8 cellular contexts compared by ENCODE assay signal in the genomic region with DNA sequence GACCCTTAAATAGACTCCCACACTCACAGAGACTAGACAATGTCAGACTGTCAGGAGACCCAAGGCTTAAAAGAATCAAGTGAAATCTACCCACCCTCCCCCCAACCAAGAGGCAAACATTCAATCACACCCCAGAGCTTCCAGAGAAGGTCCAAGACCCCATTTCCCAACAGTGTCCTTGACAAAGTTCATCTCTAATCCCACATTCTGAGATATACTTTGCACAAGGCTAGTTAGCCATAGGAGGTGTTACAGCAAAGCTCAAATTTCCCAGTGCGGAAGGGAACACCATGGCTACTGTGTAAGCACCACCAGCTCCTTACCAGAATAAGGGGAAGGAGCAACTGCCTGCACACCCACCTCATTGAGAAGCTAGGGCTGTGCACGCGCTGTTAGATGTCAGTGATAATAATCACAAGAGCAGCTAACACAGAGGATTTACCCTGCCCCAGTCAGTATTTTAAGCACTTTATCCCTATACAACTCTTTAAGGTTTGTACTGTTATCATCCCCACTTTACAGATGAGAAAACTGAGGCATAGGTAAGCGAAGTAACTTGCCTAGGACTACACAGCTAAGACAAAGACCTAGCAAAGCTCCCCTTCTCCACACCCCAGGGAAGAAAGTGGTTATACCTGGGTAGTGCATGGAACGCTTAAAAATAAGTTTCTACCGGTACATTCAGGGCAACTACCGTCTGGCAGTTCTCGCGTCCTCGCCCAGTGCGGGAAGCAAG. TPM values are rescaled to one million over a fixed set of nuclear protein-coding genes. Genes with fewer than 3 reads are reported as not detected.
DNase-seq lines count a peak whose midpoint lies in the region; ATAC-seq and TF ChIP-seq lines count a peak whose summit lies in the region.

No MANE protein-coding gene starts in this region.

- H3K27ac ChIP-seq in spleen = no peak overlapping the region

- H3K36me3 ChIP-seq in HAP-1 (replicated peaks) = no peaks in the 10 kb centered on the region
- H3K36me3 ChIP-seq in iPS-15b (ENCODE audit: control insufficient read depth, insufficient read depth, low read length) = no peaks in the 10 kb centered on the region
- H3K36me3 ChIP-seq in spleen = no peaks in the 10 kb centered on the region

- no peak for DNase-seq in HAP-1 (ENCODE audit: low spot score in 2 of 2)
- DNase-seq in activated CD8-positive, alpha-beta T cell treated with anti-CD3 and anti-CD28 coated beads, Interleukin-2, amount 10 ng/mL, durations not matched to agents 7 days and 5 days = no peak
- DNase-seq in spleen = no peak
- DNase-seq in NCI-H2081 (lab: John Stamatoyannopoulos, UW) = no peak
- no peak for DNase-seq in occipital lobe (lab: John Stamatoyannopoulos, UW)
- DNase-seq in GDM1 (lab: John Stamatoyannopoulos, UW) = no peak

- no peak for TF ChIP-seq POLR2A in spleen (IDR thresholded peaks at IDR 0.05)

- POLR2A ChIA-PET in activated CD8-positive, alpha-beta T cell treated with anti-CD3 and anti-CD28 coated beads, Interleukin-2, amount 10 ng/mL, durations not matched to agents 7 days and 5 days (lab: Charles Lee) = no interaction called here

- H3K4me3 Mint-ChIP-seq in activated CD8-positive, alpha-beta T cell treated with anti-CD3 and anti-CD28 coated beads, Interleukin-2, amount 10 ng/mL, durations not matched to agents 7 days and 5 days = peak overlapping the region; percentile 36

- no peak overlapping the region for H3K27ac Mint-ChIP-seq in activated CD8-positive, alpha-beta T cell treated with anti-CD3 and anti-CD28 coated beads, Interleukin-2, amount 10 ng/mL, durations not matched to agents 7 days and 5 days

- H3K9me3 Mint-ChIP-seq in activated CD8-positive, alpha-beta T cell treated with anti-CD3 and anti-CD28 coated beads, Interleukin-2, amount 10 ng/mL, durations not matched to agents 7 days and 5 days (ENCODE audit: insufficient read depth) = no peaks in the 10 kb centered on the region

- peaks cover 4% of the 10 kb centered on the region for H3K4me1 Mint-ChIP-seq in activated CD8-positive, alpha-beta T cell treated with anti-CD3 and anti-CD28 coated beads, Interleukin-2, amount 10 ng/mL, durations not matched to agents 7 days and 5 days (ENCODE audit: low read depth)

- CTCF ChIA-PET in activated CD8-positive, alpha-beta T cell treated with anti-CD3 and anti-CD28 coated beads, Interleukin-2, amount 10 ng/mL, durations not matched to agents 7 days and 5 days (lab: Charles Lee) = interaction anchor here (0.8 to 1.4 kb wide), 2 partner anchors 82 to 89 kb away, joined by 3 to 8 read pairs; no protein-coding TSS in a partner anchor

- peaks cover 59% of the 10 kb centered on the region for H3K27me3 Mint-ChIP-seq in activated CD8-positive, alpha-beta T cell treated with anti-CD3 and anti-CD28 coated beads, Interleukin-2, amount 10 ng/mL, durations not matched to agents 7 days and 5 days (ENCODE audit: low read depth)

- intact Hi-C loops in spleen (cut with DNase I; ENCODE audit: low total_unique reads) = no loop called here

- 31 to 42% (median 37%) methylated on average over 11 of the region's 11 CpGs for WGBS in spleen, 5 donors

- in situ Hi-C loops in HAP-1 (cut with MboI; ENCODE audit: low sequenced_read_pairs) = no loop called here

- H3K9me3 ChIP-seq in HAP-1 = no peaks in the 10 kb centered on the region
- no peaks in the 10 kb centered on the region for H3K9me3 ChIP-seq in iPS-15b (ENCODE audit: control insufficient read depth, insufficient read depth, low read length)
- no peaks in the 10 kb centered on the region for H3K9me3 ChIP-seq in spleen

- H3K36me3 Mint-ChIP-seq in activated CD8-positive, alpha-beta T cell treated with anti-CD3 and anti-CD28 coated beads, Interleukin-2, amount 10 ng/mL, durations not matched to agents 7 days and 5 days (ENCODE audit: low read depth) = no peaks in the 10 kb centered on the region

- H3K27me3 ChIP-seq in HAP-1 (ENCODE audit: low read depth) (no peaks in the 10 kb centered on the region), iPS-15b (ENCODE audit: control insufficient read depth, insufficient read depth, low read length) (peaks cover 21% of the 10 kb centered on the region), spleen (replicated peaks in 1 of 7) (peaks cover 0 to 73% (median 35%) of the 10 kb centered on the region in 7 donors)

- H3K4me1 ChIP-seq in HAP-1 (peaks cover 11% of the 10 kb centered on the region), iPS-15b (ENCODE audit: control insufficient read depth, insufficient read depth, low read length) (peaks cover 5% of the 10 kb centered on the region), spleen (peaks cover 3 to 22% (median 18%) of the 10 kb centered on the region in 6 donors)

- ATAC-seq in activated CD8-positive, alpha-beta T cell treated with anti-CD3 and anti-CD28 coated beads, Interleukin-2, amount 10 ng/mL, durations not matched to agents 7 days and 5 days = no peak
- no peak for ATAC-seq in HG03097 (IDR thresholded peaks at IDR 0.05; ENCODE audit: low FRiP score, unreplicated experiment)

- H3K9ac ChIP-seq in iPS-15b (ENCODE audit: low read depth, low read length) = peak overlapping the region; percentile 68

- TF ChIP-seq CTCF in spleen (IDR thresholded peaks at IDR 0.05 in 8 of 11, conservative IDR thresholded peaks at IDR 0.05 in 3 of 11) = no peak

- H3K4me3 ChIP-seq in HAP-1 (peak overlapping the region; percentile 80), iPS-15b (ENCODE audit: low read depth, low read length) (peak overlapping the region; percentile 87), spleen (peak overlapping the region in 7 of 8 donors; percentile 45 to 74 (median 58))

RNA-seq across cellular contexts. Expression of gene SPATA12, which starts 17.3 kb away (rescaled TPM):
- not detected for total RNA-seq in activated CD8-positive, alpha-beta T cell treated with anti-CD3 and anti-CD28 coated beads, Interleukin-2, amount 10 ng/mL, durations not matched to agents 7 days and 5 days
- total RNA-seq in spleen (under 1 TPM in 2 of 7 donors, not detected in 5; 0.17 to 0.34 TPM), occipital lobe (not detected)
- under 1 TPM; 0.13 to 0.16 (median 0.15) TPM for polyA plus RNA-seq in spleen
